In genomic region chr1:208036177-208036808, GRCh38 we compare ENCODE assay signal across 12 cellular contexts.
DNase-seq lines count a peak whose midpoint lies in the region; ATAC-seq and TF ChIP-seq lines count a peak whose summit lies in the region.
"Had no signal": no experiment of that assay in that cellular context is flagged by ENCODE, and none has a peak within 500 bp of the region (broad histone marks: within the 10 kb centered on the region; RNA-seq: fewer than 3 reads in every experiment).

No MANE protein-coding gene starts in this region.

- ATAC-seq in body of pancreas (peak; percentile 54), HG03139 (IDR thresholded peaks at IDR 0.05; ENCODE audit: unreplicated experiment) (no peak)
- no peak for ATAC-seq in activated T-cell treated with anti-CD3 and anti-CD28 coated beads, Interleukin-2, amount 50 U/mL, for 72 hours (replicated peaks in 1 of 2)

- DNase-seq in GM12865 (ENCODE audit: low read depth) (peak; percentile 26), LoVo (ENCODE audit: low spot score) (peak; percentile 13), body of pancreas (peak in 3 of 4 donors; percentile 42 to 54 (median 44)), myocyte (ENCODE audit: low read depth) (peak; percentile 17), NK-92 (lab: John Stamatoyannopoulos, UW; ENCODE audit: unreplicated experiment) (no peak)
- DNase-seq in activated T-cell treated with anti-CD3 and anti-CD28 coated beads, Interleukin-2, amount 50 U/mL, for 72 hours, result no peak
- DNase-seq in activated CD4-positive, CD25-positive, alpha-beta regulatory T cell treated with anti-CD3 and anti-CD28 coated beads, Interleukin-2, amount 50 U/mL, for 72 hours, result no peak
- DNase-seq: NCI-H1436 had no signal

- no peaks in the 10 kb centered on the region for H3K27me3 Mint-ChIP-seq in activated T-cell treated with anti-CD3 and anti-CD28 coated beads, Interleukin-2, amount 50 U/mL, for 72 hours (ENCODE audit: low read depth)
- H3K27me3 Mint-ChIP-seq: activated naive CD8-positive, alpha-beta T cell had no signal

- no peak for TF ChIP-seq POLR2A in body of pancreas (IDR thresholded peaks at IDR 0.05)

- no peaks in the 10 kb centered on the region for H3K9me3 ChIP-seq in body of pancreas
- H3K9me3 ChIP-seq: thoracic aorta had no signal

- H3K36me3 ChIP-seq in body of pancreas (replicated peaks in 1 of 2; ENCODE audit: insufficient read depth in 1 of 2, low read depth in 2 of 2), result peaks cover 5 to 14% of the 10 kb centered on the region in 2 donors

- no peak overlapping the region for H3K4me3 ChIP-seq in GM12865 (ENCODE audit: low read depth, low read length)
- no peak overlapping the region for H3K4me3 ChIP-seq in body of pancreas
- H3K4me3 ChIP-seq: thoracic aorta had no signal

- 49 to 56% methylated on average over 6 to 7 of the region's 7 CpGs for WGBS in body of pancreas, 2 donors

- intact Hi-C loops in body of pancreas (cut with DNase I), result no loop called here

- H3K4me1 Mint-ChIP-seq in activated T-cell treated with anti-CD3 and anti-CD28 coated beads, Interleukin-2, amount 50 U/mL, for 72 hours (ENCODE audit: low read depth), result no peaks in the 10 kb centered on the region

- TF ChIP-seq CTCF in GM12865 (IDR thresholded peaks at IDR 0.05; ENCODE audit: insufficient read depth, low read depth, low read length, missing control alignments) (no peak), body of pancreas (IDR thresholded peaks at IDR 0.05) (peak in 5 of 7 experiments; percentile 13 to 41 (median 36))

- H3K9me3 Mint-ChIP-seq in activated T-cell treated with anti-CD3 and anti-CD28 coated beads, Interleukin-2, amount 50 U/mL, for 72 hours, result no peaks in the 10 kb centered on the region
- H3K9me3 Mint-ChIP-seq: T-helper 1 cell treated with Interleukin-12 subunit alpha and Interleukin-12 subunit beta and Interleukin-4 antibody, amounts not matched to agents 30 μg/mL and 1 μg/mL, for 36 hours had no signal

- H3K27ac ChIP-seq in body of pancreas, result no peak overlapping the region
- H3K27ac ChIP-seq: thoracic aorta had no signal

- H3K4me1 ChIP-seq in body of pancreas, result peaks cover 32% of the 10 kb centered on the region

- H3K27ac Mint-ChIP-seq in activated T-cell treated with anti-CD3 and anti-CD28 coated beads, Interleukin-2, amount 50 U/mL, for 72 hours, result no peak overlapping the region
- H3K27ac Mint-ChIP-seq: activated naive CD8-positive, alpha-beta T cell; T-helper 1 cell treated with Interleukin-12 subunit alpha and Interleukin-12 subunit beta and Interleukin-4 antibody, amounts not matched to agents 30 μg/mL and 1 μg/mL, for 36 hours had no signal

- no peaks in the 10 kb centered on the region for H3K27me3 ChIP-seq in body of pancreas

- no peak overlapping the region for H3K4me3 Mint-ChIP-seq in activated T-cell treated with anti-CD3 and anti-CD28 coated beads, Interleukin-2, amount 50 U/mL, for 72 hours
- H3K4me3 Mint-ChIP-seq: activated naive CD8-positive, alpha-beta T cell; T-helper 1 cell treated with Interleukin-12 subunit alpha and Interleukin-12 subunit beta and Interleukin-4 antibody, amounts not matched to agents 30 μg/mL and 1 μg/mL, for 36 hours had no signal

- H3K36me3 Mint-ChIP-seq in activated T-cell treated with anti-CD3 and anti-CD28 coated beads, Interleukin-2, amount 50 U/mL, for 72 hours (ENCODE audit: insufficient read depth in 2 of 2), result no peaks in the 10 kb centered on the region
- H3K36me3 Mint-ChIP-seq: activated naive CD8-positive, alpha-beta T cell had no signal

Comparison
In these comparisons a context has a peak if more than half of its experiments do, and no peak if none do; other contexts are left out.
1. DNase-seq: peak in GM12865 (single experiment), LoVo (single experiment), body of pancreas (3 of 4) and myocyte (single experiment); none in NK-92 (single experiment), activated T-cell treated with anti-CD3 and anti-CD28 coated beads, Interleukin-2, amount 50 U/mL, for 72 hours (0 of 2) and activated CD4-positive, CD25-positive, alpha-beta regulatory T cell treated with anti-CD3 and anti-CD28 coated beads, Interleukin-2, amount 50 U/mL, for 72 hours (single experiment).